8 cellular contexts compared by ENCODE assay signal in genomic region chr21:37367301-37367757, GRCh38. TPM values are rescaled to one million over a fixed set of nuclear protein-coding genes. Genes with fewer than 3 reads are reported as not detected.
DNase-seq lines count a peak whose midpoint lies in the region; ATAC-seq and TF ChIP-seq lines count a peak whose summit lies in the region.

No MANE protein-coding gene starts in this region.

- CTCF ChIA-PET in activated naive CD4-positive, alpha-beta T cell treated with anti-CD3 and anti-CD28 coated beads, Interleukin-2, amount 10 ng/mL, durations not matched to agents 7 days and 5 days (lab: Charles Lee) = no interaction called here

- peaks cover 0 to 38% (median 5%) of the 10 kb centered on the region in 4 donors for H3K4me1 ChIP-seq in Peyer's patch
- H3K4me1 ChIP-seq in endocrine pancreas (ENCODE audit: control insufficient read depth, insufficient read depth, low read length) = peaks cover 23% of the 10 kb centered on the region
- peaks cover 24% of the 10 kb centered on the region for H3K4me1 ChIP-seq in neuron (ENCODE audit: insufficient read depth, low read length)

- peak overlapping the region; percentile 69 to 99 (median 96) for H3K4me3 ChIP-seq in Peyer's patch
- H3K4me3 ChIP-seq in endocrine pancreas (ENCODE audit: control insufficient read depth, insufficient read depth, low read length) = no peak overlapping the region
- H3K4me3 ChIP-seq in neuron (ENCODE audit: low read length) = peak overlapping the region; percentile 99

- peak overlapping the region; percentile 88 for H3K9ac ChIP-seq in endocrine pancreas (ENCODE audit: control insufficient read depth, insufficient read depth, low read length)

- DNase-seq in activated naive CD4-positive, alpha-beta T cell treated with anti-CD3 and anti-CD28 coated beads, Interleukin-2, amount 10 ng/mL, durations not matched to agents 7 days and 5 days = no peak
- DNase-seq in activated naive CD4-positive, alpha-beta T cell (lab: John Stamatoyannopoulos, UW) = no peak
- DNase-seq in Peyer's patch (peak in 1 of 3 donors; percentile 65), HFFc6 (no peak)

- peaks cover 7% of the 10 kb centered on the region for H3K27me3 Mint-ChIP-seq in activated naive CD4-positive, alpha-beta T cell treated with anti-CD3 and anti-CD28 coated beads, Interleukin-2, amount 10 ng/mL, durations not matched to agents 7 days and 5 days
- H3K27me3 Mint-ChIP-seq in HFFc6 (ENCODE audit: insufficient read depth) = no peaks in the 10 kb centered on the region; the same call in 1 of the 2 replicates

- H3K27ac Mint-ChIP-seq in activated naive CD4-positive, alpha-beta T cell treated with anti-CD3 and anti-CD28 coated beads, Interleukin-2, amount 10 ng/mL, durations not matched to agents 7 days and 5 days = no peak overlapping the region
- H3K27ac Mint-ChIP-seq in HFFc6 = no peak overlapping the region

- H3K36me3 ChIP-seq in Peyer's patch (no peaks in the 10 kb centered on the region), endocrine pancreas (ENCODE audit: control insufficient read depth, insufficient read depth, low read length) (no peaks in the 10 kb centered on the region), neuron (ENCODE audit: insufficient read depth, low read length) (no peaks in the 10 kb centered on the region)

- peak overlapping the region; percentile 99 to 100 (median 100) for H3K27ac ChIP-seq in Peyer's patch

- no peaks in the 10 kb centered on the region for H3K27me3 ChIP-seq in Peyer's patch
- H3K27me3 ChIP-seq in endocrine pancreas (ENCODE audit: control insufficient read depth, insufficient read depth, low read length) = no peaks in the 10 kb centered on the region
- H3K27me3 ChIP-seq in neuron (ENCODE audit: insufficient read depth, low read length) = no peaks in the 10 kb centered on the region

- peak overlapping the region; percentile 88 for H3K4me3 Mint-ChIP-seq in activated naive CD4-positive, alpha-beta T cell treated with anti-CD3 and anti-CD28 coated beads, Interleukin-2, amount 10 ng/mL, durations not matched to agents 7 days and 5 days
- no peak overlapping the region; the same call in 1 of the 2 replicates for H3K4me3 Mint-ChIP-seq in HFFc6

- TF ChIP-seq POLR2A in Peyer's patch (IDR thresholded peaks at IDR 0.05) = no peak

- H3K36me3 Mint-ChIP-seq in activated naive CD4-positive, alpha-beta T cell treated with anti-CD3 and anti-CD28 coated beads, Interleukin-2, amount 10 ng/mL, durations not matched to agents 7 days and 5 days = peaks cover 21% of the 10 kb centered on the region
- peaks cover 9% of the 10 kb centered on the region for H3K36me3 Mint-ChIP-seq in HFFc6 (ENCODE audit: low read depth)

- H3K9me3 ChIP-seq in Peyer's patch (no peaks in the 10 kb centered on the region), endocrine pancreas (ENCODE audit: control insufficient read depth, low read length) (no peaks in the 10 kb centered on the region), neuron (ENCODE audit: low read length) (no peaks in the 10 kb centered on the region)

- no peaks in the 10 kb centered on the region for H3K9me3 Mint-ChIP-seq in activated naive CD4-positive, alpha-beta T cell treated with anti-CD3 and anti-CD28 coated beads, Interleukin-2, amount 10 ng/mL, durations not matched to agents 7 days and 5 days
- H3K9me3 Mint-ChIP-seq in HFFc6 = no peaks in the 10 kb centered on the region

- H3K4me1 Mint-ChIP-seq in activated naive CD4-positive, alpha-beta T cell treated with anti-CD3 and anti-CD28 coated beads, Interleukin-2, amount 10 ng/mL, durations not matched to agents 7 days and 5 days = peaks cover 50% of the 10 kb centered on the region
- peaks cover 46% of the 10 kb centered on the region for H3K4me1 Mint-ChIP-seq in HFFc6 (ENCODE audit: low read depth)

- no peak overlapping the region for H2AFZ ChIP-seq in neuron (ENCODE audit: low read depth, low read length)

- TF ChIP-seq CTCF in Peyer's patch (IDR thresholded peaks at IDR 0.05) (no peak), HFFc6 (IDR thresholded peaks at IDR 0.05) (no peak)

- ATAC-seq in GM21381 (IDR thresholded peaks at IDR 0.05; ENCODE audit: unreplicated experiment) = no peak
- ATAC-seq in HG03571 (IDR thresholded peaks at IDR 0.05; ENCODE audit: unreplicated experiment) = no peak

RNA-seq across cellular contexts. Expression of gene DYRK1A, which starts 0.8 kb away (rescaled TPM):
- 100 to 1,000 TPM in 1 of 4 donors, 10 to 100 TPM in 3; 68.8 to 133 (median 81.3) TPM for total RNA-seq in Peyer's patch
- 10 to 100 TPM; 35.8 to 47.3 (median 42.5) TPM for total RNA-seq in HFFc6 (2021; fragmentation: NEBNext Ultra II Directional; extraction: Animal tissue kit (Norgen Biotek cat#: 25700))
